9 cellular contexts compared by ENCODE assay signal in genomic region chr3:116614795-116615362, GRCh38.
DNase-seq lines count a peak whose midpoint lies in the region; ATAC-seq and TF ChIP-seq lines count a peak whose summit lies in the region.
"Had no signal": no experiment of that assay in that cellular context is flagged by ENCODE, and none has a peak within 500 bp of the region (broad histone marks: within the 10 kb centered on the region; RNA-seq: fewer than 3 reads in every experiment).

No MANE protein-coding gene starts in this region.

- H3K4me3 ChIP-seq in fibroblast of mammary gland (ENCODE audit: control insufficient read depth, low read depth, low read length) (no peak overlapping the region), spleen (no peak overlapping the region)

- DNase-seq in AML-193 (lab: John Stamatoyannopoulos, UW) (peak; percentile 18 to 39), NCI-H2171 (lab: John Stamatoyannopoulos, UW) (peak; percentile 8), fibroblast of mammary gland (ENCODE audit: low read depth) (peak; percentile 3), spleen (no peak), activated T-cell treated with anti-CD3 and anti-CD28 coated beads for 4 hours (no peak)
- no peak for DNase-seq in activated CD4-positive, alpha-beta T cell treated with anti-CD3 and anti-CD28 coated beads, Interleukin-2, amount 50 U/mL, for 4 hours
- DNase-seq: stimulated activated CD4-positive, alpha-beta T cell treated with anti-CD3 and anti-CD28 coated beads, Interleukin-4, amount 100 ng/mL, for 4 hours had no signal

- TF ChIP-seq CTCF in fibroblast of mammary gland (conservative IDR thresholded peaks at IDR 0.05; ENCODE audit: control insufficient read depth, insufficient read depth, low read depth, low read length) (peak; percentile 23), spleen (IDR thresholded peaks at IDR 0.05 in 8 of 11, conservative IDR thresholded peaks at IDR 0.05 in 3 of 11) (no peak)

- no peaks in the 10 kb centered on the region for H3K36me3 ChIP-seq in spleen

- peak; percentile 68 for ATAC-seq in GM18519 (IDR thresholded peaks at IDR 0.05; ENCODE audit: low FRiP score, unreplicated experiment)
- ATAC-seq in HG03095 (IDR thresholded peaks at IDR 0.05; ENCODE audit: unreplicated experiment) = no peak

- H3K27ac ChIP-seq in spleen = no peak overlapping the region

- 53 to 65% (median 56%) methylated on average over 4 of the region's 4 CpGs for WGBS in spleen, 5 donors

- H3K4me1 ChIP-seq in spleen = no peaks in the 10 kb centered on the region

- no peaks in the 10 kb centered on the region for H3K27me3 ChIP-seq in spleen (replicated peaks in 1 of 7)

- no peak for TF ChIP-seq POLR2A in spleen (IDR thresholded peaks at IDR 0.05)

- H3K9me3 ChIP-seq in spleen = peaks cover 0 to 14% (median 0%) of the 10 kb centered on the region in 8 donors

- intact Hi-C loops in spleen (cut with DNase I; ENCODE audit: low total_unique reads) = no loop called here

Comparison
In these comparisons a context has a peak if more than half of its experiments do, and no peak if none do; other contexts are left out.
1. DNase-seq: peak in AML-193 (2 of 2), NCI-H2171 (single experiment) and fibroblast of mammary gland (single experiment); none in spleen (single experiment), activated CD4-positive, alpha-beta T cell treated with anti-CD3 and anti-CD28 coated beads, Interleukin-2, amount 50 U/mL, for 4 hours (0 of 2) and activated T-cell treated with anti-CD3 and anti-CD28 coated beads for 4 hours (single experiment).